Comparison of ENCODE assay signal across 8 cellular contexts in the genomic region with DNA sequence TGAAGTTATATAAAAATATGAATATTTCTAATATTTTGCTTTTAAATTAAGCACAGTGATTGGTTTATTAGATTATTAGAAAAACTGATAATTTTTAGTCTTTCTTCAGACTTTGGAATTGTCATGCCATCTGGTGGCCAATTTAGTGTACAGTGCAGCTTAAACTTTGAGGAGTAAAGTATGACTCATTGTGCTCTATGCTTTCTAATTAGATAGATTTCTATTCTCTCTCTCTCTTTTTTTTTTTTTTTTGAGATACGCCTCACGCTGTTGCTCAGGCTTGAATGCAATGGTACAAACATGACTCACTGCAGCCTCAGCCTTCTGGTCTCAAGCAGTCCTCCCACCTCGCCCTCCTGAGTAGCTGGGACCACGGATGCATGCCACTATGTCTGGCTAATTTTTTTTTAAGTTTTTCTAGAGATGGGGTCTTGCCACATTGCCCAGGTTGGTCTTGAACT. TPM values are rescaled to one million over a fixed set of nuclear protein-coding genes. Genes with fewer than 3 reads are reported as not detected.
DNase-seq lines count a peak whose midpoint lies in the region; ATAC-seq and TF ChIP-seq lines count a peak whose summit lies in the region.

No MANE protein-coding gene starts in this region.

- DNase-seq in D341Med (ENCODE audit: low spot score) (peak; percentile 44), HFFc6 (peak; percentile 87), SJSA1 (ENCODE audit: low read depth in 1 of 2, low spot score in 2 of 2) (peak; percentile 77 to 78), body of pancreas (peak; percentile 13 to 43 (median 34)), iris pigment epithelial cell (ENCODE audit: low read depth) (peak; percentile 94), NCI-H2029 (lab: John Stamatoyannopoulos, UW) (no peak)
- DNase-seq in stimulated activated CD4-positive, alpha-beta T cell treated with anti-CD3 and anti-CD28 coated beads, Interleukin-2, amount 100 ng/mL, for 24 hours, result peak; percentile 19 to 45

- H3K27ac Mint-ChIP-seq in HFFc6, result peak overlapping the region; percentile 89

- H3K4me1 Mint-ChIP-seq in HFFc6 (ENCODE audit: low read depth), result peaks cover 6% of the 10 kb centered on the region

- H3K4me3 Mint-ChIP-seq in HFFc6, result no peak overlapping the region

- H3K27me3 ChIP-seq in SJSA1 (replicated peaks) (no peaks in the 10 kb centered on the region), body of pancreas (no peaks in the 10 kb centered on the region)

- TF ChIP-seq CTCF in HFFc6 (IDR thresholded peaks at IDR 0.05), result peak; percentile 93
- peak; percentile 43 to 89 (median 72) for TF ChIP-seq CTCF in body of pancreas (IDR thresholded peaks at IDR 0.05)

- H3K27me3 Mint-ChIP-seq in HFFc6 (ENCODE audit: insufficient read depth), result no peaks in the 10 kb centered on the region; the same call in 1 of the 2 replicates

- H3K4me3 ChIP-seq in SJSA1 (no peak overlapping the region), body of pancreas (no peak overlapping the region)

- WGBS in body of pancreas, 2 donors, result 47 to 53% methylated on average over 4 of the region's 4 CpGs

- H3K36me3 Mint-ChIP-seq in HFFc6 (ENCODE audit: low read depth), result no peaks in the 10 kb centered on the region

- H3K4me1 ChIP-seq in SJSA1 (replicated peaks) (no peaks in the 10 kb centered on the region), body of pancreas (peaks cover 5% of the 10 kb centered on the region)

- peaks cover 20% of the 10 kb centered on the region for H3K36me3 ChIP-seq in SJSA1
- H3K36me3 ChIP-seq in body of pancreas (replicated peaks in 1 of 2; ENCODE audit: insufficient read depth in 1 of 2, low read depth in 2 of 2), result peaks cover 0 to 17% of the 10 kb centered on the region in 2 donors

- H3K27ac ChIP-seq in SJSA1 (peak overlapping the region; percentile 53), body of pancreas (peak overlapping the region in 1 of 4 donors; percentile 28)

- intact Hi-C loops in body of pancreas (cut with DNase I), result loop anchor here (10.0 kb wide), 1 partner anchor 107 kb away; no protein-coding TSS in a partner anchor

- no peak for TF ChIP-seq POLR2A in body of pancreas (IDR thresholded peaks at IDR 0.05)

- no peaks in the 10 kb centered on the region for H3K9me3 ChIP-seq in SJSA1 (replicated peaks)
- no peaks in the 10 kb centered on the region for H3K9me3 ChIP-seq in body of pancreas

- ATAC-seq in body of pancreas, result peak; percentile 76
- ATAC-seq in GM21825 (IDR thresholded peaks at IDR 0.05; ENCODE audit: unreplicated experiment), result no peak

- H3K9me3 Mint-ChIP-seq in HFFc6, result no peaks in the 10 kb centered on the region

RNA-seq across cellular contexts. Expression of a gene that starts 42.1 kb away (rescaled TPM):
- total RNA-seq in HFFc6 (2021; fragmentation: NEBNext Ultra II Directional; extraction: Animal tissue kit (Norgen Biotek cat#: 25700)), result under 1 TPM in 1 of 6 experiments, not detected in 5; 0.26 TPM
- total RNA-seq in SJSA1 (2014; rRNA removed; shearing (Covaris generic)), result not detected in 2 replicates
- total RNA-seq in body of pancreas, result not detected

RNA-seq across cellular contexts. Expression of a gene that starts 50.6 kb away (rescaled TPM):
- 10 to 100 TPM; 29.0 to 39.3 (median 33.9) TPM for total RNA-seq in HFFc6 (2021; fragmentation: NEBNext Ultra II Directional; extraction: Animal tissue kit (Norgen Biotek cat#: 25700))
- 27.8 and 55.6 TPM in 2 replicates for total RNA-seq in SJSA1 (2014; rRNA removed; shearing (Covaris generic))
- total RNA-seq in body of pancreas, result 10 to 100 TPM; 31.1 to 33.6 TPM
